In genomic region chr19:17471410-17472125, GRCh38 we compare ENCODE assay signal across 9 cellular contexts. TPM values are rescaled to one million over a fixed set of nuclear protein-coding genes. Genes with fewer than 3 reads are reported as not detected.
DNase-seq lines count a peak whose midpoint lies in the region; ATAC-seq lines count a peak whose summit lies in the region.
"Had no signal": no experiment of that assay in that cellular context is flagged by ENCODE, and none has a peak within 500 bp of the region (broad histone marks: within the 10 kb centered on the region; RNA-seq: fewer than 3 reads in every experiment).

No MANE protein-coding gene starts in this region.

- CTCF ChIA-PET in activated CD8-positive, alpha-beta memory T cell treated with anti-CD3 and anti-CD28 coated beads, Interleukin-2, amount 10 ng/mL, durations not matched to agents 7 days and 5 days (lab: Charles Lee), result interaction anchor here (0.6 to 5.5 kb wide), 6 partner anchors 9 to 99 kb away, joined by 3 to 40 read pairs (median 4); no protein-coding TSS in a partner anchor

- H3K27me3 Mint-ChIP-seq in activated CD8-positive, alpha-beta memory T cell treated with anti-CD3 and anti-CD28 coated beads, Interleukin-2, amount 10 ng/mL, durations not matched to agents 7 days and 5 days, result peaks cover 7% of the 10 kb centered on the region
- H3K27me3 Mint-ChIP-seq in activated naive CD8-positive, alpha-beta T cell, result no peaks in the 10 kb centered on the region

- no peaks in the 10 kb centered on the region for H3K36me3 Mint-ChIP-seq in activated CD8-positive, alpha-beta memory T cell treated with anti-CD3 and anti-CD28 coated beads, Interleukin-2, amount 10 ng/mL, durations not matched to agents 7 days and 5 days
- no peaks in the 10 kb centered on the region for H3K36me3 Mint-ChIP-seq in activated naive CD8-positive, alpha-beta T cell

- H3K9me3 ChIP-seq in iPS-18c (ENCODE audit: control insufficient read depth, insufficient read depth, low read length), result no peaks in the 10 kb centered on the region

- peak overlapping the region; percentile 90 for H3K4me3 Mint-ChIP-seq in activated CD8-positive, alpha-beta memory T cell treated with anti-CD3 and anti-CD28 coated beads, Interleukin-2, amount 10 ng/mL, durations not matched to agents 7 days and 5 days
- H3K4me3 Mint-ChIP-seq in activated naive CD8-positive, alpha-beta T cell, result peak overlapping the region; percentile 83

- ATAC-seq in activated CD8-positive, alpha-beta memory T cell treated with anti-CD3 and anti-CD28 coated beads, Interleukin-2, amount 10 ng/mL, durations not matched to agents 7 days and 5 days, result no peak
- ATAC-seq in HG02678 (IDR thresholded peaks at IDR 0.05; ENCODE audit: unreplicated experiment), result no peak

- no peaks in the 10 kb centered on the region for H3K9me3 Mint-ChIP-seq in activated CD8-positive, alpha-beta memory T cell treated with anti-CD3 and anti-CD28 coated beads, Interleukin-2, amount 10 ng/mL, durations not matched to agents 7 days and 5 days (ENCODE audit: low read depth)
- no peaks in the 10 kb centered on the region for H3K9me3 Mint-ChIP-seq in activated naive CD8-positive, alpha-beta T cell (ENCODE audit: low read depth)

- DNase-seq in activated CD8-positive, alpha-beta memory T cell treated with anti-CD3 and anti-CD28 coated beads, Interleukin-2, amount 10 ng/mL, durations not matched to agents 7 days and 5 days, result no peak
- no peak for DNase-seq in activated CD8-positive, alpha-beta memory T cell treated with anti-CD3 and anti-CD28 coated beads, Interleukin-2, amount 50 U/mL, for 48 hours
- DNase-seq in substantia nigra (lab: John Stamatoyannopoulos, UW) (peak in 1 of 49 donors; percentile 19), NCI-H2227 treated with DMSO at 0.1 percent for 48 hours (lab: John Stamatoyannopoulos, UW) (no peak), SHP77 (lab: John Stamatoyannopoulos, UW) (no peak)

- H3K4me3 ChIP-seq in iPS-18c (ENCODE audit: insufficient read depth, low read depth, low read length), result peak overlapping the region; percentile 89

- H3K4me1 Mint-ChIP-seq in activated CD8-positive, alpha-beta memory T cell treated with anti-CD3 and anti-CD28 coated beads, Interleukin-2, amount 10 ng/mL, durations not matched to agents 7 days and 5 days, result peaks cover 24% of the 10 kb centered on the region
- H3K4me1 Mint-ChIP-seq in activated naive CD8-positive, alpha-beta T cell (ENCODE audit: low read depth), result peaks cover 29% of the 10 kb centered on the region

- peak overlapping the region; percentile 36 for H3K27ac Mint-ChIP-seq in activated CD8-positive, alpha-beta memory T cell treated with anti-CD3 and anti-CD28 coated beads, Interleukin-2, amount 10 ng/mL, durations not matched to agents 7 days and 5 days
- no peak overlapping the region for H3K27ac Mint-ChIP-seq in activated naive CD8-positive, alpha-beta T cell

- H3K27ac ChIP-seq in substantia nigra (ENCODE audit: low read depth, low read length, poor library complexity, severe bottlenecking), result peak overlapping the region; percentile 94

RNA-seq across cellular contexts. Expression of gene SLC27A1, which starts 1.2 kb away (rescaled TPM):
- total RNA-seq in activated CD8-positive, alpha-beta memory T cell treated with anti-CD3 and anti-CD28 coated beads, Interleukin-2, amount 10 ng/mL, durations not matched to agents 7 days and 5 days, result 1 to 10 TPM; 1.5 to 2.1 TPM

RNA-seq across cellular contexts. Expression of gene NXNL1, which starts 10.8 kb away (rescaled TPM):
- not detected for total RNA-seq in activated CD8-positive, alpha-beta memory T cell treated with anti-CD3 and anti-CD28 coated beads, Interleukin-2, amount 10 ng/mL, durations not matched to agents 7 days and 5 days
- total RNA-seq: SK-MEL-5 had no signal

RNA-seq across cellular contexts. Expression of gene TMEM221, which starts 23.1 kb away (rescaled TPM):
- not detected for total RNA-seq in activated CD8-positive, alpha-beta memory T cell treated with anti-CD3 and anti-CD28 coated beads, Interleukin-2, amount 10 ng/mL, durations not matched to agents 7 days and 5 days

RNA-seq across cellular contexts. Expression of gene PGLS, which starts 39.9 kb away (rescaled TPM):
- total RNA-seq in activated CD8-positive, alpha-beta memory T cell treated with anti-CD3 and anti-CD28 coated beads, Interleukin-2, amount 10 ng/mL, durations not matched to agents 7 days and 5 days, result 10 to 100 TPM; 59.3 to 65.4 TPM

RNA-seq across cellular contexts. Expression of gene MVB12A, which starts 51.7 kb away (rescaled TPM):
- 10 to 100 TPM; 40.4 to 51.1 TPM for total RNA-seq in activated CD8-positive, alpha-beta memory T cell treated with anti-CD3 and anti-CD28 coated beads, Interleukin-2, amount 10 ng/mL, durations not matched to agents 7 days and 5 days
